Comparison of ENCODE assay signal across 11 cellular contexts in the genomic region with DNA sequence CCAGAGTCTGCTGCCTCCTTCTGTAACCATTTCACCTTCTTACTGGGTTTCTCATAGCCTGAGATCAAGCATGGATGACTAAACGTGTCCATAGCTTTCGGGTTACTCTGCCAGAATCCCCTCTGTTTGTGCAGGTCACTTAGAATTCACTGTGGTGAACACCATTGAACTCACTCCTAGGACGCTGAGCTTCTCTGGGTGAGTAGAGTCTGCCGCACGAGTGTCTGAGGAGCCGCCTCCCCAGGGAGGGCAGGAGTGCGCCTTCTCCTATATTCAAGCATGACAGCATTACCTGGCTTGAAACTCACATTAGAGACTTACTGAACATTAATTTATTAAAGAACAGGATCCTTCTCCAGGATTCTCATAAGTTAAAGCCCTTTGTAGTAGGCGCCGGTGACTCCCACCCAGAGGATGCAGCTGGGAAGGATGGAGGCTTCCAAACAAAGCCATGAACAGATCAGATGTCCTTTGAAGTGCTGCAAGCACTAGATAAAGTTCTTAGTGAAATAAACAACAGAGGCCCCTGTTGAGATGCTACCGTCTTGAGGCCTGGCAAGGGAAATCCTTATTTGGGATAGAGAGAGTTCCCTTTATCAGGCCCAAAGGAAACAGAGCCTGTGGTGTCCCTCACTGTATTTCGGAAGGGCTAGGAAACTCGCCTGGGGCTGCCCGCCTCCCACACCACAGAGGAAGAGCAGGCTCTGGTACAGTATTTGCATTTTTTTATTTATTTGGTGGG.
DNase-seq lines count a peak whose midpoint lies in the region; ATAC-seq, FAIRE-seq and TF ChIP-seq lines count a peak whose summit lies in the region.
"Had no signal": no experiment of that assay in that cellular context is flagged by ENCODE, and none has a peak within 500 bp of the region (broad histone marks: within the 10 kb centered on the region; RNA-seq: fewer than 3 reads in every experiment).

No MANE protein-coding gene starts in this region.

- no peak overlapping the region for H3K4me2 ChIP-seq in mammary epithelial cell (ENCODE audit: insufficient read depth, low read depth, low read length)

- no peak overlapping the region for H3K4me3 ChIP-seq in breast epithelium
- H3K4me3 ChIP-seq in mammary epithelial cell (replicated peaks in 1 of 3; ENCODE audit: insufficient read depth in 1 of 3, low read depth in 2 of 3, low read length in 3 of 3) = no peak overlapping the region
- no peak overlapping the region for H3K4me3 ChIP-seq in iPS-20b (ENCODE audit: low read length)
- H3K4me3 ChIP-seq in left lung = no peak overlapping the region

- no peak overlapping the region for H3K4me3 Mint-ChIP-seq in WTC11

- TF ChIP-seq CTCF in breast epithelium (IDR thresholded peaks at IDR 0.05) (no peak), mammary epithelial cell (conservative IDR thresholded peaks at IDR 0.05 in 1 of 2, IDR thresholded peaks at IDR 0.05 in 1 of 2; ENCODE audit: extremely low read depth in 1 of 2, insufficient read depth in 1 of 2, low read depth in 1 of 2, low read length in 2 of 2) (no peak), WTC11 (IDR thresholded peaks at IDR 0.05) (no peak), left lung (IDR thresholded peaks at IDR 0.05) (no peak), GM20000 (IDR thresholded peaks at IDR 0.05; ENCODE audit: extremely low read depth, missing control alignments) (no peak)

- H3K9ac ChIP-seq in mammary epithelial cell (ENCODE audit: insufficient read depth, low read length) = no peak overlapping the region
- H3K9ac ChIP-seq in iPS-20b (ENCODE audit: low read depth, low read length) = peak overlapping the region; percentile 49; the same call in 1 of the 2 replicates

- H3K27me3 ChIP-seq in breast epithelium = no peaks in the 10 kb centered on the region
- H3K27me3 ChIP-seq in mammary epithelial cell (ENCODE audit: insufficient read depth, low read length) = no peaks in the 10 kb centered on the region
- no peaks in the 10 kb centered on the region for H3K27me3 ChIP-seq in iPS-20b (ENCODE audit: insufficient read depth, low read length)
- H3K27me3 ChIP-seq in left lung = no peaks in the 10 kb centered on the region

- intact Hi-C loops in breast epithelium (cut with DNase I; ENCODE audit: low total_unique reads) (no loop called here), mammary epithelial cell (cut with micrococcal nuclease) (no loop called here), left lung (cut with DNase I) (no loop called here)

- POLR2A ChIA-PET in WTC11 (lab: Charles Lee) = no interaction called here

- peak; percentile 7; the same call in 1 of the 2 replicates for ATAC-seq in WTC11
- no peak for ATAC-seq in left lung

- WGBS in mammary epithelial cell (ENCODE audit: low coverage, missing lambda C conversion rate) = 83% methylated on average over 12 of the region's 13 CpGs

- no peaks in the 10 kb centered on the region for H3K36me3 Mint-ChIP-seq in WTC11

- no peaks in the 10 kb centered on the region for H4K20me1 ChIP-seq in mammary epithelial cell (ENCODE audit: insufficient read depth, low read length)

- TF ChIP-seq POLR2A in breast epithelium (IDR thresholded peaks at IDR 0.05) = no peak
- no peak for TF ChIP-seq POLR2A in GM12891 (IDR thresholded peaks at IDR 0.05; ENCODE audit: low read depth, low read length)

- CTCF ChIA-PET in mammary epithelial cell (lab: Charles Lee; ENCODE audit: low non-redundant PET) (no interaction called here), WTC11 (lab: Charles Lee) (interaction anchor here (0.9 to 1.1 kb wide), 3 partner anchors 11 to 18 kb away, joined by 3 read pairs; no protein-coding TSS in a partner anchor)

- peaks cover 72% of the 10 kb centered on the region for H3K4me1 Mint-ChIP-seq in WTC11

- H3K79me2 ChIP-seq in mammary epithelial cell (ENCODE audit: insufficient read depth, low read length) = peaks cover 78% of the 10 kb centered on the region

- dilution Hi-C loops in mammary epithelial cell (cut with HindIII; ENCODE audit: low sequenced_read_pairs) = loop anchor here (5.0 kb wide), 2 partner anchors 33 to 88 kb away; no protein-coding TSS in a partner anchor

- FAIRE-seq in GM12891 (lab: Jason Lieb, UNC) = no peak

- no peaks in the 10 kb centered on the region for H3K9me3 Mint-ChIP-seq in WTC11

- H3K9me3 ChIP-seq in breast epithelium (no peaks in the 10 kb centered on the region), mammary epithelial cell (replicated peaks; ENCODE audit: insufficient read depth, low read length) (no peaks in the 10 kb centered on the region), iPS-20b (ENCODE audit: insufficient read depth, low read depth, low read length) (no peaks in the 10 kb centered on the region), left lung (no peaks in the 10 kb centered on the region)

- H3K4me1 ChIP-seq in breast epithelium = peaks cover 0 to 6% of the 10 kb centered on the region in 2 donors
- H3K4me1 ChIP-seq in mammary epithelial cell (ENCODE audit: insufficient read depth, low read length) = peaks cover 4% of the 10 kb centered on the region
- H3K4me1 ChIP-seq in iPS-20b (ENCODE audit: insufficient read depth, low read length) = peaks cover 48% of the 10 kb centered on the region
- peaks cover 0 to 67% of the 10 kb centered on the region in 2 donors for H3K4me1 ChIP-seq in left lung

- H3K27ac ChIP-seq in breast epithelium (peak overlapping the region; percentile 60 to 76), mammary epithelial cell (ENCODE audit: insufficient read depth, low read depth, low read length) (no peak overlapping the region), iPS-20b (ENCODE audit: low read length) (no peak overlapping the region), left lung (peak overlapping the region in 1 of 2 donors; percentile 72)

- no peak overlapping the region for H2AFZ ChIP-seq in mammary epithelial cell (ENCODE audit: low read depth, low read length)

- DNase-seq in breast epithelium (ENCODE audit: low spot score in 2 of 2) (no peak), mammary epithelial cell (no peak), WTC11 (ENCODE audit: low spot score) (no peak), left lung (no peak), GM12891 (ENCODE audit: insufficient read length, low spot score) (no peak), NCI-H774 (lab: John Stamatoyannopoulos, UW) (no peak), GM20000 (ENCODE audit: low spot score) (no peak)
- DNase-seq: activated CD4-positive, alpha-beta T cell treated with anti-CD3 and anti-CD28 coated beads, Interleukin-2, amount 50 U/mL, for 4 hours; GOT3; stimulated activated naive CD4-positive, alpha-beta T cell had no signal

- peak overlapping the region; percentile 47; the same call in 1 of the 2 replicates for H3K27ac Mint-ChIP-seq in WTC11

- no peaks in the 10 kb centered on the region; the same call in 1 of the 2 replicates for H3K27me3 Mint-ChIP-seq in WTC11 (ENCODE audit: low read depth)

- in situ Hi-C loops in mammary epithelial cell (cut with MboI; ENCODE audit: low sequenced_read_pairs in 2 of 2) = no loop called here

- H3K36me3 ChIP-seq in breast epithelium (no peaks in the 10 kb centered on the region), mammary epithelial cell (ENCODE audit: insufficient read depth, low read length) (peaks cover 3% of the 10 kb centered on the region), iPS-20b (ENCODE audit: insufficient read depth, low read depth, low read length) (no peaks in the 10 kb centered on the region), left lung (no peaks in the 10 kb centered on the region)

- BruUV-seq in mammary epithelial cell (replicated peaks; lab: Mats Ljungman, UMichigan) = no TSS peak

TF ChIP-seq in WTC11, 78 proteins besides CTCF, POLR2A, EP300 and RAD21 (continues in another document):
- TF ChIP-seq JAZF1 (CRISPR knock-in tag; IDR thresholded peaks at IDR 0.05) = no peak
- TF ChIP-seq ZNF232 (CRISPR knock-in tag; IDR thresholded peaks at IDR 0.05) = no peak

TF ChIP-seq in GM12891, 5 proteins besides CTCF, POLR2A, EP300 and RAD21:
- TF ChIP-seq POU2F2 (IDR thresholded peaks at IDR 0.05; ENCODE audit: low read depth, low read length) (no peak), SPI1 (IDR thresholded peaks at IDR 0.05; ENCODE audit: low read depth, low read length) (no peak), PAX5 (IDR thresholded peaks at IDR 0.05; ENCODE audit: insufficient read depth, low read length, severe bottlenecking) (no peak), TAF1 (IDR thresholded peaks at IDR 0.05; ENCODE audit: low read depth, low read length) (no peak), POLR2AphosphoS5 (IDR thresholded peaks at IDR 0.05; ENCODE audit: low read depth, low read length) (no peak)

Comparison
In these comparisons a context has a peak if more than half of its experiments do, and no peak if none do; other contexts are left out.
1. H3K27ac ChIP-seq: peak in breast epithelium (2 of 2); none in mammary epithelial cell (single experiment) and iPS-20b (single experiment).